ENCODE assay signal across 10 cellular contexts in genomic region chr20:58228484-58229197, GRCh38. TPM values are rescaled to one million over a fixed set of nuclear protein-coding genes. Genes with fewer than 3 reads are reported as not detected.
A peak's percentile ranks its signal among the peaks of the same experiment; 100 is the strongest.
DNase-seq lines count a peak whose midpoint lies in the region; ATAC-seq and TF ChIP-seq lines count a peak whose summit lies in the region.
"Had no signal": no experiment of that assay in that cellular context is flagged by ENCODE, and none has a peak within 500 bp of the region (broad histone marks: within the 10 kb centered on the region; RNA-seq: fewer than 3 reads in every experiment).

A gene with protein sequence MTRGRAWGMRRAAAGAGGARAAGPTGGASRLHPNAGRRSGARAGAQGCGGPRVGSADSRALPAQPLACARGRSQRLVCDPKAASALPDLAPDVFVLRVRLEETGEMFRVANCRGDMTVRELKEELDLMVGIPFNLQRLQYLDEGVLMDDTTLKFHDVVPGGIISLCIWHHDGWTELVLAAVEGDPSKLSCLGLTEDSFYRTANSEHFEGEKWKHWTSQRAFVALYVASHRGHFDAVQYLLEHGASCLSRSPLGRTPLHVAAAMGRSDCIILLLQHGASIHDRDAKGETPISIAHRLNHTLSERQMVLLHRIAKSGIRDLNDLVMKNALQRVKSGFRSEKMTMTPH (minus strand): TSS chr20:58228653. CDS start chr20:58228653, 0 bp downstream.

- no peak for TF ChIP-seq EP300 in sigmoid colon (IDR thresholded peaks at IDR 0.05)

- H3K9me3 ChIP-seq in fibroblast of lung (ENCODE audit: control insufficient read depth, insufficient read depth, low read depth, low read length): no peaks in the 10 kb centered on the region
- H3K9me3 ChIP-seq in sigmoid colon: no peaks in the 10 kb centered on the region

- H3K4me3 ChIP-seq in fibroblast of lung (replicated peaks in 1 of 4; ENCODE audit: control extremely low read depth in 1 of 4, insufficient read depth in 1 of 4, low read depth in 3 of 4, low read length in 4 of 4): peak within 1 kb of the TSS in 3 of 4 experiments; percentile 12 to 55 (median 27)
- peak within 1 kb of the TSS in 3 of 4 donors; percentile 22 to 45 (median 44) for H3K4me3 ChIP-seq in sigmoid colon
- H3K4me3 ChIP-seq: SJSA1, skin epidermis had no signal

- intact Hi-C loops in sigmoid colon (cut with DNase I): no loop called here

- H3K9ac ChIP-seq in fibroblast of lung (ENCODE audit: insufficient read depth, low read length): no peak within 1 kb of the TSS

- H3K4me2 ChIP-seq in fibroblast of lung (ENCODE audit: extremely low read depth, insufficient read depth, low read length): peak within 1 kb of the TSS; percentile 69

- H3K4me1 ChIP-seq in fibroblast of lung (ENCODE audit: control insufficient read depth, extremely low read depth, insufficient read depth, low read length) (no peaks in the 10 kb centered on the region), sigmoid colon (peaks cover 0 to 15% (median 9%) of the 10 kb centered on the region in 4 donors)

- TF ChIP-seq POLR2A in sigmoid colon (IDR thresholded peaks at IDR 0.05): no peak

- no peaks in the 10 kb centered on the region for H3K79me2 ChIP-seq in fibroblast of lung (ENCODE audit: control insufficient read depth, insufficient read depth, low read length)

- ATAC-seq in HG02798 (IDR thresholded peaks at IDR 0.05; ENCODE audit: poor library complexity, unreplicated experiment): no peak
- no peak for ATAC-seq in GM21737 (IDR thresholded peaks at IDR 0.05; ENCODE audit: unreplicated experiment)

- H2AFZ ChIP-seq in fibroblast of lung (ENCODE audit: low read length): no peak within 1 kb of the TSS

- H3K36me3 ChIP-seq in fibroblast of lung (ENCODE audit: control insufficient read depth, insufficient read depth, low read length): no peaks in the 10 kb centered on the region
- peaks cover 0 to 9% (median 0%) of the 10 kb centered on the region in 4 donors for H3K36me3 ChIP-seq in sigmoid colon
- H3K36me3 ChIP-seq: SJSA1 had no signal

- H4K20me1 ChIP-seq in fibroblast of lung (ENCODE audit: control insufficient read depth, extremely low read depth, insufficient read depth, low read length): no peaks in the 10 kb centered on the region

- 1 to 2% methylated on average over 74 of the region's 74 CpGs for WGBS in sigmoid colon, 2 donors

- DNase-seq in NCI-H1105 treated with DMSO at 0.1 percent for 48 hours (lab: John Stamatoyannopoulos, UW): peak; percentile 35
- no peak for DNase-seq in NCI-H1105 (lab: John Stamatoyannopoulos, UW)
- DNase-seq in activated CD8-positive, alpha-beta memory T cell treated with anti-CD3 and anti-CD28 coated beads, Interleukin-2, amount 50 U/mL, for 4 hours: peak; percentile 61
- peak; percentile 46 to 78 for DNase-seq in fibroblast of lung (ENCODE audit: low read depth in 2 of 2)
- DNase-seq in sigmoid colon: peak; percentile 59
- no peak for DNase-seq in NCI-H774 (lab: John Stamatoyannopoulos, UW)

- H3K27me3 ChIP-seq in fibroblast of lung (ENCODE audit: control insufficient read depth, insufficient read depth, low read length): peaks cover 31% of the 10 kb centered on the region
- H3K27me3 ChIP-seq in sigmoid colon: peaks cover 11 to 45% (median 32%) of the 10 kb centered on the region in 3 donors

- H3K27ac ChIP-seq in fibroblast of lung (ENCODE audit: insufficient read depth, low read length): no peak within 1 kb of the TSS
- no peak within 1 kb of the TSS for H3K27ac ChIP-seq in sigmoid colon
- H3K27ac ChIP-seq: SJSA1, skin epidermis had no signal

- no peak for TF ChIP-seq CTCF in fibroblast of lung (conservative IDR thresholded peaks at IDR 0.05 in 1 of 2, IDR thresholded peaks at IDR 0.05 in 1 of 2; ENCODE audit: low read depth in 1 of 2, low read length in 2 of 2)
- no peak for TF ChIP-seq CTCF in sigmoid colon (IDR thresholded peaks at IDR 0.05)

RNA-seq across cellular contexts. Expression of the gene that starts here (rescaled TPM):
- not detected in 2 replicates for total RNA-seq in fibroblast of lung
- not detected in 2 replicates for polyA plus RNA-seq in fibroblast of lung
- not detected in 2 replicates for polyA plus RNA-seq in fibroblast of lung (2012)
- not detected in 2 replicates for polyA minus RNA-seq in fibroblast of lung (ENCODE audit: low replicate concordance)
- under 1 TPM in 1 of 4 donors, not detected in 3; 0.82 TPM for total RNA-seq in sigmoid colon
- not detected for polyA plus RNA-seq in sigmoid colon
- total RNA-seq: SJSA1 had no signal

Comparison
In these comparisons a context has a peak if more than half of its experiments do, and no peak if none do; other contexts are left out.
1. DNase-seq: peak in NCI-H1105 treated with DMSO at 0.1 percent for 48 hours (single experiment) and activated CD8-positive, alpha-beta memory T cell treated with anti-CD3 and anti-CD28 coated beads, Interleukin-2, amount 50 U/mL, for 4 hours (single experiment); none in NCI-H1105 (single experiment) and NCI-H774 (single experiment).
2. Peak in DNase-seq, H3K4me3 ChIP-seq and H3K4me2 ChIP-seq in fibroblast of lung; RNA of the gene not detected or under 1 TPM.
3. Peak in DNase-seq and H3K4me3 ChIP-seq in sigmoid colon; RNA of the gene not detected or under 1 TPM.